13 cellular contexts compared by ENCODE assay signal in genomic region chr11:1864216-1864615, GRCh38. TPM values are rescaled to one million over a fixed set of nuclear protein-coding genes. Genes with fewer than 3 reads are reported as not detected.
DNase-seq lines count a peak whose midpoint lies in the region; ATAC-seq and TF ChIP-seq lines count a peak whose summit lies in the region.
"Had no signal": no experiment of that assay in that cellular context is flagged by ENCODE, and none has a peak within 500 bp of the region (broad histone marks: within the 10 kb centered on the region; RNA-seq: fewer than 3 reads in every experiment).

No MANE protein-coding gene starts in this region.

- peak overlapping the region; percentile 10 to 56 (median 43) for H3K4me3 ChIP-seq in heart right ventricle
- peak overlapping the region; percentile 49 for H3K4me3 ChIP-seq in osteoblast (ENCODE audit: insufficient read depth, low read length)
- no peak overlapping the region for H3K4me3 ChIP-seq in aorta (ENCODE audit: low read length in 2 of 2)

- peak; percentile 5 for ATAC-seq in Right ventricle myocardium inferior
- ATAC-seq in heart right ventricle, result peak in 7 of 8 donors; percentile 0 to 21 (median 10)
- peak; percentile 13 for ATAC-seq in aorta (ENCODE audit: low FRiP score)
- ATAC-seq in GM21423 (IDR thresholded peaks at IDR 0.05; ENCODE audit: unreplicated experiment), result no peak

- no peaks in the 10 kb centered on the region for H4K20me1 ChIP-seq in osteoblast (ENCODE audit: insufficient read depth, low read length)

- peak overlapping the region; percentile 72 for H2AFZ ChIP-seq in osteoblast (ENCODE audit: low read length)

- DNase-seq in Right ventricle myocardium inferior (ENCODE audit: missing footprints) (peak; percentile 68), cardiac septum (ENCODE audit: low spot score) (no peak), heart right ventricle (peak in 1 of 2 donors; percentile 38), osteoblast (ENCODE audit: insufficient read length, low spot score, missing footprints) (no peak), aorta (peak in 1 of 2 donors; percentile 79), cerebellar cortex (ENCODE audit: low spot score) (no peak), NCI-H2196 treated with DMSO at 0.1 percent for 48 hours (lab: John Stamatoyannopoulos, UW; ENCODE audit: unreplicated experiment) (no peak)
- DNase-seq: activated CD4-positive, alpha-beta T cell treated with anti-CD3 and anti-CD28 coated beads, Interleukin-2, amount 10 ng/mL, durations not matched to agents 24 days and 14 days; Karpas-422; NCI-H226 had no signal

- H3K4me1 ChIP-seq in heart right ventricle, result peaks cover 15 to 62% (median 27%) of the 10 kb centered on the region in 9 donors
- peaks cover 44% of the 10 kb centered on the region for H3K4me1 ChIP-seq in osteoblast (ENCODE audit: insufficient read depth, low read length)
- H3K4me1 ChIP-seq in aorta (ENCODE audit: control insufficient read depth in 1 of 2, insufficient read depth in 2 of 2, low read length in 2 of 2), result peaks cover 0 to 3% of the 10 kb centered on the region in 2 donors

- no peaks in the 10 kb centered on the region for H3K79me2 ChIP-seq in osteoblast (ENCODE audit: insufficient read depth, low read length)

- peaks cover 0 to 10% (median 0%) of the 10 kb centered on the region in 7 donors for H3K27me3 ChIP-seq in heart right ventricle
- peaks cover 11% of the 10 kb centered on the region for H3K27me3 ChIP-seq in osteoblast (ENCODE audit: insufficient read depth, low read length)
- H3K27me3 ChIP-seq in aorta (ENCODE audit: control insufficient read depth in 1 of 2, insufficient read depth in 2 of 2, low read length in 1 of 2), result no peaks in the 10 kb centered on the region

- H3K36me3 ChIP-seq in heart right ventricle (peaks cover 0 to 4% (median 0%) of the 10 kb centered on the region in 9 donors), osteoblast (ENCODE audit: insufficient read depth, low read length) (no peaks in the 10 kb centered on the region), aorta (ENCODE audit: control insufficient read depth in 1 of 2, insufficient read depth in 2 of 2, low read length in 1 of 2) (no peaks in the 10 kb centered on the region)

- no peaks in the 10 kb centered on the region for H3K9me3 ChIP-seq in heart right ventricle
- no peaks in the 10 kb centered on the region for H3K9me3 ChIP-seq in osteoblast (ENCODE audit: low read depth, low read length)
- H3K9me3 ChIP-seq in aorta (ENCODE audit: control insufficient read depth, low read length), result no peaks in the 10 kb centered on the region

- intact Hi-C loops in Right ventricle myocardium inferior (cut with DNase I) (no loop called here), cardiac septum (cut with DNase I) (no loop called here), heart right ventricle (cut with DNase I) (no loop called here), aorta (cut with DNase I) (no loop called here)

- H3K4me2 ChIP-seq in osteoblast (ENCODE audit: insufficient read depth, low read length), result peak overlapping the region; percentile 74

- TF ChIP-seq CTCF in heart right ventricle (IDR thresholded peaks at IDR 0.05) (no peak), osteoblast (IDR thresholded peaks at IDR 0.05; ENCODE audit: extremely low read depth, low read depth, low read length) (no peak)

- peak overlapping the region; percentile 55 to 90 (median 84) for H3K27ac ChIP-seq in heart right ventricle
- H3K27ac ChIP-seq in osteoblast (ENCODE audit: low read depth, low read length), result peak overlapping the region; percentile 92
- peak overlapping the region in 1 of 2 donors; percentile 79 for H3K27ac ChIP-seq in aorta (ENCODE audit: low read depth in 1 of 2, low read length in 2 of 2)

- 50 to 62% methylated on average over 19 of the region's 19 CpGs for WGBS in heart right ventricle, 2 donors
- WGBS in aorta, 2 donors, result 5 to 6% methylated on average over 19 of the region's 19 CpGs

RNA-seq across cellular contexts. Expression of gene LSP1, which starts 11.3 kb away (rescaled TPM):
- 22.5 TPM for total RNA-seq in Right ventricle myocardium inferior
- total RNA-seq in cardiac septum, result 35.1 TPM
- 10 to 100 TPM; 16.0 to 57.2 (median 20.8) TPM for total RNA-seq in heart right ventricle
- polyA plus RNA-seq in heart right ventricle, result 10 to 100 TPM; 21.3 to 21.5 TPM
- total RNA-seq in osteoblast, result 41.0 and 54.6 TPM in 2 replicates
- 100 to 1,000 TPM in 1 of 2 donors, 10 to 100 TPM in 1; 45.2 to 128 TPM for total RNA-seq in aorta
- polyA plus RNA-seq in aorta, result 10 to 100 TPM; 12.0 to 40.4 TPM
- total RNA-seq: A673, epithelial cell of proximal tubule had no signal

RNA-seq across cellular contexts. Expression of gene TNNI2, which starts 25.4 kb away (rescaled TPM):
- total RNA-seq in Right ventricle myocardium inferior, result 0.35 TPM
- total RNA-seq in cardiac septum, result 0.78 TPM
- under 1 TPM in 3 of 10 donors, not detected in 7; 0.36 to 0.55 (median 0.46) TPM for total RNA-seq in heart right ventricle
- 1 to 10 TPM in 1 of 2 donors, under 1 TPM in 1; 0.71 to 1.2 TPM for polyA plus RNA-seq in heart right ventricle
- not detected in 2 replicates for total RNA-seq in osteoblast
- total RNA-seq in aorta, result 1 to 10 TPM in 1 of 2 donors, under 1 TPM in 1; 0.81 to 2.2 TPM
- under 1 TPM; 0.75 to 0.82 TPM for polyA plus RNA-seq in aorta
- total RNA-seq: A673; activated CD4-positive, alpha-beta T cell treated with anti-CD3 and anti-CD28 coated beads, Interleukin-2, amount 10 ng/mL, durations not matched to agents 24 days and 14 days; epithelial cell of proximal tubule had no signal

RNA-seq across cellular contexts. Expression of gene PRR33, which starts 27.5 kb away (rescaled TPM):
- total RNA-seq in Right ventricle myocardium inferior (5.0 TPM), cardiac septum (0.75 TPM), heart right ventricle (1 to 10 TPM; 2.3 to 4.9 (median 3.5) TPM), osteoblast (not detected in 2 replicates), aorta (not detected)
- polyA plus RNA-seq in heart right ventricle (1 to 10 TPM in 1 of 2 donors, under 1 TPM in 1; 0.09 to 6.5 TPM), aorta (not detected)
- total RNA-seq: A673; activated CD4-positive, alpha-beta T cell treated with anti-CD3 and anti-CD28 coated beads, Interleukin-2, amount 10 ng/mL, durations not matched to agents 24 days and 14 days; epithelial cell of proximal tubule had no signal

RNA-seq across cellular contexts. Expression of gene SYT8, which starts 29.4 kb away (rescaled TPM):
- total RNA-seq in Right ventricle myocardium inferior (not detected), cardiac septum (not detected), heart right ventricle (not detected), osteoblast (0.36 and 0.59 TPM in 2 replicates), aorta (under 1 TPM; 0.19 to 0.75 TPM)
- polyA plus RNA-seq in heart right ventricle (not detected), aorta (10 to 100 TPM in 1 of 2 donors, 1 to 10 TPM in 1; 6.4 to 14.3 TPM)
- total RNA-seq: A673; activated CD4-positive, alpha-beta T cell treated with anti-CD3 and anti-CD28 coated beads, Interleukin-2, amount 10 ng/mL, durations not matched to agents 24 days and 14 days had no signal

RNA-seq across cellular contexts. Expression of gene TNNT3, which starts 55.3 kb away (rescaled TPM):
- 36.3 TPM for total RNA-seq in Right ventricle myocardium inferior
- total RNA-seq in cardiac septum, result 41.5 TPM
- total RNA-seq in heart right ventricle, result 10 to 100 TPM; 12.5 to 49.9 (median 39.9) TPM
- polyA plus RNA-seq in heart right ventricle, result 10 to 100 TPM; 45.7 to 48.5 TPM
- not detected in 2 replicates for total RNA-seq in osteoblast
- 10 to 100 TPM in 1 of 2 donors, 1 to 10 TPM in 1; 8.8 to 54.3 TPM for total RNA-seq in aorta
- 1 to 10 TPM; 3.4 to 3.9 TPM for polyA plus RNA-seq in aorta
- total RNA-seq: A673, epithelial cell of proximal tubule had no signal

Comparison
In these comparisons a context has a peak if more than half of its experiments do, and no peak if none do; other contexts are left out.
1. H3K4me3 ChIP-seq: peak in heart right ventricle (10 of 10) and osteoblast (single experiment); none in aorta (0 of 2).